In genomic region chr3:103295974-103296570, GRCh38 we compare ENCODE assay signal across 9 cellular contexts.
DNase-seq lines count a peak whose midpoint lies in the region; ATAC-seq and TF ChIP-seq lines count a peak whose summit lies in the region.
"Had no signal": no experiment of that assay in that cellular context is flagged by ENCODE, and none has a peak within 500 bp of the region (broad histone marks: within the 10 kb centered on the region; RNA-seq: fewer than 3 reads in every experiment).

No MANE protein-coding gene starts in this region.

- WGBS in lower leg skin, 2 donors: 42 to 49% methylated on average over 2 of the region's 2 CpGs
- 54 to 55% methylated on average over 2 of the region's 2 CpGs for WGBS in aorta, 2 donors

- no peaks in the 10 kb centered on the region for H3K36me3 ChIP-seq in DND-41 (ENCODE audit: insufficient read depth, low read length)
- H3K36me3 ChIP-seq in WERI-Rb-1: no peaks in the 10 kb centered on the region
- H3K36me3 ChIP-seq in aorta (ENCODE audit: control insufficient read depth in 1 of 2, insufficient read depth in 2 of 2, low read length in 1 of 2): no peaks in the 10 kb centered on the region

- H3K4me3 ChIP-seq in DND-41 (ENCODE audit: low read depth in 1 of 2, low read length in 2 of 2): no peak overlapping the region
- no peak overlapping the region for H3K4me3 ChIP-seq in WERI-Rb-1 (ENCODE audit: low read depth, low read length)
- no peak overlapping the region for H3K4me3 ChIP-seq in lower leg skin (ENCODE audit: low read depth, poor library complexity, severe bottlenecking)
- H3K4me3 ChIP-seq in aorta (ENCODE audit: low read length in 2 of 2): no peak overlapping the region

- no peaks in the 10 kb centered on the region for H3K9me3 ChIP-seq in DND-41 (ENCODE audit: insufficient read depth, low read length, severe bottlenecking)
- H3K9me3 ChIP-seq in WERI-Rb-1 (ENCODE audit: severe bottlenecking): no peaks in the 10 kb centered on the region
- H3K9me3 ChIP-seq in aorta (ENCODE audit: control insufficient read depth, low read length): no peaks in the 10 kb centered on the region

- H3K27ac ChIP-seq in DND-41 (ENCODE audit: low read length): no peak overlapping the region
- H3K27ac ChIP-seq in WERI-Rb-1: no peak overlapping the region
- H3K27ac ChIP-seq in aorta (ENCODE audit: low read depth in 1 of 2, low read length in 2 of 2): no peak overlapping the region

- H3K4me2 ChIP-seq in DND-41 (ENCODE audit: insufficient read depth, low read length): no peak overlapping the region

- ATAC-seq in DND-41 (ENCODE audit: insufficient read depth, low read depth) (no peak), GM21576 (IDR thresholded peaks at IDR 0.05; ENCODE audit: unreplicated experiment) (no peak), aorta (ENCODE audit: low FRiP score) (no peak)

- no peaks in the 10 kb centered on the region for H3K4me1 ChIP-seq in DND-41 (ENCODE audit: insufficient read depth, low read length)
- no peaks in the 10 kb centered on the region for H3K4me1 ChIP-seq in aorta (ENCODE audit: control insufficient read depth in 1 of 2, insufficient read depth in 2 of 2, low read length in 2 of 2)

- no peak for DNase-seq in DND-41
- DNase-seq in Kasumi-1 (lab: John Stamatoyannopoulos, UW): peak; percentile 35 to 71
- DNase-seq in WERI-Rb-1: no peak
- peak; percentile 34 for DNase-seq in medulla oblongata (ENCODE audit: extremely low spot score)
- no peak for DNase-seq in lower leg skin (ENCODE audit: low spot score in 2 of 2)
- DNase-seq in aorta: no peak
- no peak for DNase-seq in T-helper 1 cell
- DNase-seq: NCI-H187 had no signal

- H3K27me3 ChIP-seq in DND-41 (ENCODE audit: insufficient read depth, low read length, poor library complexity) (no peaks in the 10 kb centered on the region), WERI-Rb-1 (ENCODE audit: insufficient read depth, low read depth, severe bottlenecking) (no peaks in the 10 kb centered on the region), aorta (ENCODE audit: control insufficient read depth in 1 of 2, insufficient read depth in 2 of 2, low read length in 1 of 2) (no peaks in the 10 kb centered on the region)

- no peaks in the 10 kb centered on the region for H4K20me1 ChIP-seq in DND-41 (ENCODE audit: insufficient read depth, low read length)

- TF ChIP-seq CTCF in DND-41 (IDR thresholded peaks at IDR 0.05; ENCODE audit: borderline replicate concordance, extremely low read depth, low read length, poor library complexity, severe bottlenecking): peak; percentile 38
- 0 out of 2 replicates have a peak, but pooled peaks have one; percentile 17 for TF ChIP-seq CTCF in WERI-Rb-1 (IDR thresholded peaks at IDR 0.05; ENCODE audit: low read depth, low read length)
- TF ChIP-seq CTCF in lower leg skin (IDR thresholded peaks at IDR 0.05): no peak

- TF ChIP-seq POLR2A in lower leg skin (IDR thresholded peaks at IDR 0.05): no peak

- intact Hi-C loops in lower leg skin (cut with DNase I; ENCODE audit: low total_unique reads) (no loop called here), aorta (cut with DNase I) (no loop called here)

- no peak overlapping the region for H3K9ac ChIP-seq in DND-41 (ENCODE audit: low read depth, low read length)

- no peaks in the 10 kb centered on the region for H3K79me2 ChIP-seq in DND-41 (ENCODE audit: insufficient read depth, low read length)

- no peak overlapping the region for H2AFZ ChIP-seq in DND-41 (ENCODE audit: low read depth, low read length)

Comparison
In these comparisons a context has a peak if more than half of its experiments do, and no peak if none do; other contexts are left out.
1. DNase-seq: peak in Kasumi-1 (2 of 2) and medulla oblongata (single experiment); none in DND-41 (single experiment), WERI-Rb-1 (single experiment), lower leg skin (0 of 2), aorta (0 of 2) and T-helper 1 cell (0 of 5).
2. CTCF ChIP-seq: peak in DND-41 (single experiment) and WERI-Rb-1 (single experiment); none in lower leg skin (0 of 3).